Comparison of ENCODE assay signal across 15 cellular contexts in the genomic region with DNA sequence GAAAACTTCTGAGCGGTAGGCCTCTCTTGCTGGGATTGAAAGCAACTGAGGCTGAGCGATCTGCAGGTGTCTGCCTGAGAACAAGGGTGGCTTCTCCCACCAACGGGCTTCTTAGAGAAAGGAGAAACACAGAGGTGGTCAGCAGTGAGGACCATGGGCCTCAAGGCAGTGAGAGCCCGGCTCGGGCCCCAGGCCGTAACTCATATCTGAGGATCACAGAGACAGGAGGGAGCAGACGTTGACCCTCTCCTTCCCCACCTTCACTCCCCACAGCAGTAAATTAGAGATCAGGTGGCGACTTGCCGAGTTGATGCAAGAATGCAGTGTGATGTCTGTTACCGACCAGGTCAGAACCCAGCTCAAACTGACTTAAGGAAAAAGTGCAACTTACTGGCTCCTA. TPM values are rescaled to one million over a fixed set of nuclear protein-coding genes. Genes with fewer than 3 reads are reported as not detected.
DNase-seq lines count a peak whose midpoint lies in the region; ATAC-seq and TF ChIP-seq lines count a peak whose summit lies in the region.
"Had no signal": no experiment of that assay in that cellular context is flagged by ENCODE, and none has a peak within 500 bp of the region (broad histone marks: within the 10 kb centered on the region; RNA-seq: fewer than 3 reads in every experiment).

No MANE protein-coding gene starts in this region.

- no peak for DNase-seq in RWPE1 (ENCODE audit: low spot score)
- DNase-seq in islet precursor cell, result peak; percentile 45
- no peak for DNase-seq in nephron progenitor cell
- no peak for DNase-seq in iPS-NIHi7 (ENCODE audit: extremely low spot score)
- no peak for DNase-seq in NCI-H524 (lab: John Stamatoyannopoulos, UW)
- DNase-seq in GM23338 (ENCODE audit: low spot score), result no peak
- DNase-seq: BE2C, DMS153, DMS79 treated with DMSO at 0.1 percent for 48 hours, EL had no signal

- CTCF ChIA-PET in RWPE1 (lab: Yijun Ruan, JAX), result interaction anchor here (0.9 kb wide), 1 partner anchor 25 kb away, joined by 5 read pairs; no protein-coding TSS in a partner anchor

- no peaks in the 10 kb centered on the region for H3K36me3 ChIP-seq in HUES6 (ENCODE audit: control insufficient read depth, insufficient read depth, low read length)
- H3K36me3 ChIP-seq in GM23338 (ENCODE audit: insufficient read depth), result no peaks in the 10 kb centered on the region
- H3K36me3 ChIP-seq: BE2C had no signal

- H3K4me1 ChIP-seq in HUES6 (ENCODE audit: control insufficient read depth, insufficient read depth, low read length) (no peaks in the 10 kb centered on the region; the same call in 1 of the 2 replicates), GM23338 (ENCODE audit: insufficient read depth) (no peaks in the 10 kb centered on the region)
- H3K4me1 ChIP-seq: BE2C had no signal

- H3K4me2 ChIP-seq in GM23338, result no peak overlapping the region

- H3K4me3 ChIP-seq in HUES6 (ENCODE audit: low read depth, low read length) (no peak overlapping the region), GM23338 (no peak overlapping the region)
- H3K4me3 ChIP-seq: K562 had no signal

- H3K9me2 ChIP-seq in GM23338 (ENCODE audit: insufficient read depth), result no peaks in the 10 kb centered on the region

- H3K79me2 ChIP-seq in GM23338 (replicated peaks; ENCODE audit: insufficient read depth), result no peaks in the 10 kb centered on the region

- POLR2A ChIA-PET in RWPE1 (lab: Yijun Ruan, JAX; ENCODE audit: low non-redundant PET), result no interaction called here

- ATAC-seq in HG03108 (IDR thresholded peaks at IDR 0.05; ENCODE audit: unreplicated experiment), result no peak
- ATAC-seq in GM23338, result no peak
- ATAC-seq: K562 had no signal

- H3K27me3 ChIP-seq in HUES6 (ENCODE audit: control insufficient read depth, insufficient read depth, low read length), result peaks cover 3% of the 10 kb centered on the region; the same call in 1 of the 2 replicates
- H3K27me3 ChIP-seq in GM23338 (ENCODE audit: insufficient read depth), result no peaks in the 10 kb centered on the region

- peak overlapping the region; percentile 13 for H3K9ac ChIP-seq in HUES6 (ENCODE audit: low read length)

- H3K9me3 Mint-ChIP-seq in nephron progenitor cell (no peaks in the 10 kb centered on the region), GM23338 (no peaks in the 10 kb centered on the region)

- H3K4me1 Mint-ChIP-seq in nephron progenitor cell (peaks cover 55% of the 10 kb centered on the region), GM23338 (peaks cover 7% of the 10 kb centered on the region)

- H3F3A ChIP-seq in GM23338 (replicated peaks; ENCODE audit: low read depth), result no peaks in the 10 kb centered on the region

- TF ChIP-seq CTCF in RWPE1 (conservative IDR thresholded peaks at IDR 0.05; ENCODE audit: low read depth) (no peak), nephron progenitor cell (IDR thresholded peaks at IDR 0.05) (no peak), GM23338 (conservative IDR thresholded peaks at IDR 0.05; ENCODE audit: low read depth in 2 of 2) (no peak)

- no peak overlapping the region for H3K27ac Mint-ChIP-seq in nephron progenitor cell
- H3K27ac Mint-ChIP-seq in GM23338, result no peak overlapping the region
- H3K27ac Mint-ChIP-seq: CD4-positive, alpha-beta memory T cell had no signal

- H2AFZ ChIP-seq in GM23338, result no peak overlapping the region

- H3K27ac ChIP-seq in HUES6 (ENCODE audit: low read depth, low read length), result no peak overlapping the region
- H3K27ac ChIP-seq in RWPE1, result peak overlapping the region; percentile 93
- H3K27ac ChIP-seq in GM23338 (ENCODE audit: low read depth), result no peak overlapping the region
- H3K27ac ChIP-seq: C4-2B had no signal

- H3K27me3 Mint-ChIP-seq in nephron progenitor cell (ENCODE audit: low read depth, poor library complexity) (peaks cover 32% of the 10 kb centered on the region), GM23338 (ENCODE audit: insufficient read depth, low read depth, poor library complexity) (peaks cover 5% of the 10 kb centered on the region)

- no peaks in the 10 kb centered on the region for H3K9me3 ChIP-seq in HUES6 (ENCODE audit: control insufficient read depth, insufficient read depth, low read depth, low read length)
- H3K9me3 ChIP-seq: BE2C had no signal

- H4K20me1 ChIP-seq in GM23338 (replicated peaks; ENCODE audit: insufficient read depth), result no peaks in the 10 kb centered on the region

- peak overlapping the region; percentile 49 for H3K4me3 Mint-ChIP-seq in nephron progenitor cell
- no peak overlapping the region for H3K4me3 Mint-ChIP-seq in GM23338
- H3K4me3 Mint-ChIP-seq: CD4-positive, alpha-beta memory T cell had no signal

- H3K36me3 Mint-ChIP-seq in nephron progenitor cell (ENCODE audit: low read depth) (no peaks in the 10 kb centered on the region), GM23338 (ENCODE audit: low read depth) (no peaks in the 10 kb centered on the region)
- H3K36me3 Mint-ChIP-seq: CD4-positive, alpha-beta memory T cell had no signal

TF ChIP-seq in GM23338, 12 proteins besides CTCF, POLR2A, EP300 and RAD21 (continues in another document):
- TF ChIP-seq ZNF331 (CRISPR knock-in tag; IDR thresholded peaks at IDR 0.05; ENCODE audit: low read depth), result no peak
- TF ChIP-seq CREB1 (CRISPR knock-in tag; IDR thresholded peaks at IDR 0.05; ENCODE audit: low read depth), result no peak
- TF ChIP-seq, protein P1, sequence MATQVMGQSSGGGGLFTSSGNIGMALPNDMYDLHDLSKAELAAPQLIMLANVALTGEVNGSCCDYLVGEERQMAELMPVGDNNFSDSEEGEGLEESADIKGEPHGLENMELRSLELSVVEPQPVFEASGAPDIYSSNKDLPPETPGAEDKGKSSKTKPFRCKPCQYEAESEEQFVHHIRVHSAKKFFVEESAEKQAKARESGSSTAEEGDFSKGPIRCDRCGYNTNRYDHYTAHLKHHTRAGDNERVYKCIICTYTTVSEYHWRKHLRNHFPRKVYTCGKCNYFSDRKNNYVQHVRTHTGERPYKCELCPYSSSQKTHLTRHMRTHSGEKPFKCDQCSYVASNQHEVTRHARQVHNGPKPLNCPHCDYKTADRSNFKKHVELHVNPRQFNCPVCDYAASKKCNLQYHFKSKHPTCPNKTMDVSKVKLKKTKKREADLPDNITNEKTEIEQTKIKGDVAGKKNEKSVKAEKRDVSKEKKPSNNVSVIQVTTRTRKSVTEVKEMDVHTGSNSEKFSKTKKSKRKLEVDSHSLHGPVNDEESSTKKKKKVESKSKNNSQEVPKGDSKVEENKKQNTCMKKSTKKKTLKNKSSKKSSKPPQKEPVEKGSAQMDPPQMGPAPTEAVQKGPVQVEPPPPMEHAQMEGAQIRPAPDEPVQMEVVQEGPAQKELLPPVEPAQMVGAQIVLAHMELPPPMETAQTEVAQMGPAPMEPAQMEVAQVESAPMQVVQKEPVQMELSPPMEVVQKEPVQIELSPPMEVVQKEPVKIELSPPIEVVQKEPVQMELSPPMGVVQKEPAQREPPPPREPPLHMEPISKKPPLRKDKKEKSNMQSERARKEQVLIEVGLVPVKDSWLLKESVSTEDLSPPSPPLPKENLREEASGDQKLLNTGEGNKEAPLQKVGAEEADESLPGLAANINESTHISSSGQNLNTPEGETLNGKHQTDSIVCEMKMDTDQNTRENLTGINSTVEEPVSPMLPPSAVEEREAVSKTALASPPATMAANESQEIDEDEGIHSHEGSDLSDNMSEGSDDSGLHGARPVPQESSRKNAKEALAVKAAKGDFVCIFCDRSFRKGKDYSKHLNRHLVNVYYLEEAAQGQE (IDR thresholded peaks at IDR 0.05; ENCODE audit: unreplicated experiment), result no peak

RNA-seq across cellular contexts. Expression of a gene that starts 51.0 kb away (rescaled TPM):
- 21.4 and 28.8 TPM in 2 replicates for total RNA-seq in GM23338 (2014; rRNA removed; shearing (Covaris generic))
- polyA plus RNA-seq in GM23338 (2016; fragmentation: Nextera tagmentation; extraction: Ambion mirVana), result 7.7 and 8.2 TPM in 2 replicates
